Comparison of ENCODE assay signal across 16 cellular contexts in genomic region chr4:82555279-82555678, GRCh38. TPM values are rescaled to one million over a fixed set of nuclear protein-coding genes. Genes with fewer than 3 reads are reported as not detected.
DNase-seq lines count a peak whose midpoint lies in the region; ATAC-seq and TF ChIP-seq lines count a peak whose summit lies in the region.
"Had no signal": no experiment of that assay in that cellular context is flagged by ENCODE, and none has a peak within 500 bp of the region (broad histone marks: within the 10 kb centered on the region; RNA-seq: fewer than 3 reads in every experiment).

No MANE protein-coding gene starts in this region.

- no peaks in the 10 kb centered on the region for H3K9me3 ChIP-seq in right atrium auricular region
- H3K9me3 ChIP-seq: suprapubic skin had no signal

- no peaks in the 10 kb centered on the region for H3K27me3 ChIP-seq in right atrium auricular region
- H3K27me3 ChIP-seq: suprapubic skin had no signal

- peaks cover 6% of the 10 kb centered on the region for H3K27me3 Mint-ChIP-seq in WTC11 (ENCODE audit: low read depth)
- H3K27me3 Mint-ChIP-seq in activated T-helper 2 cell treated with anti-CD3 and anti-CD28 coated beads, Interferon-gamma antibody, Interleukin-2, Interleukin-4, amounts not matched to agents 10 μg/mL and 5 μg/mL and 100 μg/mL, durations not matched to agents 14 hours and 24 hours and 36 hours (ENCODE audit: low read depth), result peaks cover 36% of the 10 kb centered on the region

- ATAC-seq in WTC11, result peak; percentile 75; the same call in 1 of the 2 replicates
- ATAC-seq: T-cell had no signal

- TF ChIP-seq CTCF in WTC11 (IDR thresholded peaks at IDR 0.05), result no peak
- TF ChIP-seq CTCF in right atrium auricular region (IDR thresholded peaks at IDR 0.05), result no peak

- H3K4me1 Mint-ChIP-seq in WTC11, result peaks cover 7% of the 10 kb centered on the region
- no peaks in the 10 kb centered on the region for H3K4me1 Mint-ChIP-seq in activated T-helper 2 cell treated with anti-CD3 and anti-CD28 coated beads, Interferon-gamma antibody, Interleukin-2, Interleukin-4, amounts not matched to agents 10 μg/mL and 5 μg/mL and 100 μg/mL, durations not matched to agents 14 hours and 24 hours and 36 hours (ENCODE audit: low read depth)
- H3K4me1 Mint-ChIP-seq: T-cell had no signal

- H3K4me1 ChIP-seq in right atrium auricular region, result peaks cover 0 to 3% of the 10 kb centered on the region in 2 donors

- DNase-seq in DMS 273 (lab: John Stamatoyannopoulos, UW; ENCODE audit: unreplicated experiment), result peak; percentile 4
- DNase-seq in DMS 273 treated with DMSO at 0.1 percent for 48 hours (lab: John Stamatoyannopoulos, UW), result no peak
- DNase-seq in NAMALWA (ENCODE audit: low spot score), result peak; percentile 20
- no peak for DNase-seq in WTC11 (ENCODE audit: low spot score)
- peak; percentile 30 for DNase-seq in pons (ENCODE audit: low spot score)
- no peak for DNase-seq in iPS-NIHi11 (ENCODE audit: low spot score)
- DNase-seq in activated T-helper 2 cell treated with anti-CD3 and anti-CD28 coated beads, Interferon-gamma antibody, Interleukin-2, Interleukin-4, amounts not matched to agents 10 μg/mL and 5 μg/mL and 100 μg/mL, durations not matched to agents 14 hours and 24 hours and 36 hours (ENCODE audit: low spot score), result no peak
- DNase-seq in right atrium auricular region (ENCODE audit: low spot score), result no peak
- DNase-seq: 8988T; activated CD4-positive, alpha-beta T cell treated with anti-CD3 and anti-CD28 coated beads, Interleukin-2, amount 50 U/mL, for 48 hours; aorta; NCI-H2171 treated with DMSO at 0.1 percent for 48 hours; T-cell had no signal

- no peak overlapping the region for H3K4me3 Mint-ChIP-seq in WTC11
- H3K4me3 Mint-ChIP-seq in activated T-helper 2 cell treated with anti-CD3 and anti-CD28 coated beads, Interferon-gamma antibody, Interleukin-2, Interleukin-4, amounts not matched to agents 10 μg/mL and 5 μg/mL and 100 μg/mL, durations not matched to agents 14 hours and 24 hours and 36 hours (ENCODE audit: low read depth), result no peak overlapping the region
- H3K4me3 Mint-ChIP-seq: dendritic cell treated with granulocyte-macrophage colony-stimulating factor and Interleukin-4, amounts not matched to agents 40 ng/mL and 50 ng/mL, for 4 days; T-cell had no signal

- no peak overlapping the region for H3K27ac Mint-ChIP-seq in WTC11
- no peak overlapping the region for H3K27ac Mint-ChIP-seq in activated T-helper 2 cell treated with anti-CD3 and anti-CD28 coated beads, Interferon-gamma antibody, Interleukin-2, Interleukin-4, amounts not matched to agents 10 μg/mL and 5 μg/mL and 100 μg/mL, durations not matched to agents 14 hours and 24 hours and 36 hours
- H3K27ac Mint-ChIP-seq: dendritic cell treated with granulocyte-macrophage colony-stimulating factor and Interleukin-4, amounts not matched to agents 40 ng/mL and 50 ng/mL, for 4 days; T-cell had no signal

- H3K27ac ChIP-seq in right atrium auricular region, result no peak overlapping the region
- H3K27ac ChIP-seq: suprapubic skin had no signal

- H3K4me3 ChIP-seq in right atrium auricular region, result no peak overlapping the region
- H3K4me3 ChIP-seq: smooth muscle cell, suprapubic skin had no signal

- CTCF ChIA-PET in WTC11 (lab: Charles Lee), result interaction anchor here (0.6 to 1.8 kb wide), 13 partner anchors 9 to 187 kb away, joined by 3 to 14 read pairs (median 4); no protein-coding TSS in a partner anchor

- intact Hi-C loops in activated T-helper 2 cell treated with anti-CD3 and anti-CD28 coated beads, Interferon-gamma antibody, Interleukin-2, Interleukin-4, amounts not matched to agents 10 μg/mL and 5 μg/mL and 100 μg/mL, durations not matched to agents 14 hours and 24 hours and 36 hours (cut with micrococcal nuclease), result no loop called here

- POLR2A ChIA-PET in WTC11 (lab: Charles Lee), result no interaction called here

- no peaks in the 10 kb centered on the region for H3K36me3 Mint-ChIP-seq in WTC11
- H3K36me3 Mint-ChIP-seq in activated T-helper 2 cell treated with anti-CD3 and anti-CD28 coated beads, Interferon-gamma antibody, Interleukin-2, Interleukin-4, amounts not matched to agents 10 μg/mL and 5 μg/mL and 100 μg/mL, durations not matched to agents 14 hours and 24 hours and 36 hours (ENCODE audit: low read depth), result no peaks in the 10 kb centered on the region
- H3K36me3 Mint-ChIP-seq: T-cell had no signal

- H3K36me3 ChIP-seq in right atrium auricular region, result no peaks in the 10 kb centered on the region
- H3K36me3 ChIP-seq: suprapubic skin had no signal

- peaks cover 5% of the 10 kb centered on the region for H3K9me3 Mint-ChIP-seq in WTC11
- H3K9me3 Mint-ChIP-seq in activated T-helper 2 cell treated with anti-CD3 and anti-CD28 coated beads, Interferon-gamma antibody, Interleukin-2, Interleukin-4, amounts not matched to agents 10 μg/mL and 5 μg/mL and 100 μg/mL, durations not matched to agents 14 hours and 24 hours and 36 hours, result no peaks in the 10 kb centered on the region
- H3K9me3 Mint-ChIP-seq: dendritic cell treated with granulocyte-macrophage colony-stimulating factor and Interleukin-4, amounts not matched to agents 40 ng/mL and 50 ng/mL, for 4 days had no signal

TF ChIP-seq in WTC11, 78 proteins besides CTCF, POLR2A, EP300 and RAD21 (continues in another document):
- TF ChIP-seq ZNF671 (CRISPR knock-in tag; IDR thresholded peaks at IDR 0.05) (no peak), ZNF219 (CRISPR knock-in tag; IDR thresholded peaks at IDR 0.05; ENCODE audit: borderline replicate concordance) (no peak), GTF2I (CRISPR knock-in tag; conservative IDR thresholded peaks at IDR 0.05) (no peak), CREB1 (CRISPR knock-in tag; IDR thresholded peaks at IDR 0.05) (no peak), FOXJ3 (CRISPR knock-in tag; IDR thresholded peaks at IDR 0.05; ENCODE audit: borderline replicate concordance) (no peak), E2F4 (CRISPR knock-in tag; IDR thresholded peaks at IDR 0.05; ENCODE audit: borderline replicate concordance, low read depth) (no peak), NFE2L1 (CRISPR knock-in tag; IDR thresholded peaks at IDR 0.05) (no peak), USF2 (CRISPR knock-in tag; IDR thresholded peaks at IDR 0.05) (no peak), FOXP4 (CRISPR knock-in tag; IDR thresholded peaks at IDR 0.05) (no peak), CREM (CRISPR knock-in tag; IDR thresholded peaks at IDR 0.05) (no peak), ZNF416 (CRISPR knock-in tag; IDR thresholded peaks at IDR 0.05) (no peak), STAT6 (CRISPR knock-in tag; conservative IDR thresholded peaks at IDR 0.05; ENCODE audit: low read depth) (no peak), NFATC4 (CRISPR knock-in tag; IDR thresholded peaks at IDR 0.05) (no peak)

RNA-seq across cellular contexts. Expression of gene TMEM150C, which starts 6.5 kb away (rescaled TPM):
- total RNA-seq in WTC11 (2021) (2.3 to 2.7 TPM (median 2.6 TPM) in 3 replicates), right atrium auricular region (10 to 100 TPM; 14.2 to 21.2 TPM)
- not detected in 2 replicates for total RNA-seq in activated T-helper 2 cell treated with anti-CD3 and anti-CD28 coated beads, Interferon-gamma antibody, Interleukin-2, Interleukin-4, amounts not matched to agents 10 μg/mL and 5 μg/mL and 100 μg/mL, durations not matched to agents 14 hours and 24 hours and 36 hours

Comparison
In these comparisons a context has a peak if more than half of its experiments do, and no peak if none do; other contexts are left out.
1. DNase-seq: peak in DMS 273 (single experiment), NAMALWA (single experiment) and pons (single experiment); none in DMS 273 treated with DMSO at 0.1 percent for 48 hours (single experiment), WTC11 (single experiment), iPS-NIHi11 (single experiment), activated T-helper 2 cell treated with anti-CD3 and anti-CD28 coated beads, Interferon-gamma antibody, Interleukin-2, Interleukin-4, amounts not matched to agents 10 μg/mL and 5 μg/mL and 100 μg/mL, durations not matched to agents 14 hours and 24 hours and 36 hours (single experiment) and right atrium auricular region (single experiment).